ENCODE assay signal across 8 cellular contexts in genomic region chr3:159322322-159322939, GRCh38.
A peak's percentile ranks its signal among the peaks of the same experiment; 100 is the strongest.
DNase-seq lines count a peak whose midpoint lies in the region; ATAC-seq, FAIRE-seq and TF ChIP-seq lines count a peak whose summit lies in the region.

No MANE protein-coding gene starts in this region.

- no peaks in the 10 kb centered on the region for H3F3A ChIP-seq in PC-9 (ENCODE audit: insufficient read depth, low read depth)

- no peaks in the 10 kb centered on the region for H3K79me2 ChIP-seq in PC-9 (ENCODE audit: low read depth)

- H3K27ac Mint-ChIP-seq in activated naive CD4-positive, alpha-beta T cell treated with anti-CD3 and anti-CD28 coated beads, Interleukin-2, amount 10 ng/mL, durations not matched to agents 7 days and 5 days = no peak overlapping the region

- CTCF ChIA-PET in activated naive CD4-positive, alpha-beta T cell treated with anti-CD3 and anti-CD28 coated beads, Interleukin-2, amount 10 ng/mL, durations not matched to agents 7 days and 5 days (lab: Charles Lee) = interaction anchor here (1.0 to 1.5 kb wide), 4 partner anchors 412 to 486 kb away, joined by 3 to 6 read pairs (median 4); no protein-coding TSS in a partner anchor
- CTCF ChIA-PET in PC-9 (lab: Charles Lee) = interaction anchor here (0.6 kb wide), 1 partner anchor 189 kb away, joined by 3 read pairs; no protein-coding TSS in a partner anchor

- H3K4me3 ChIP-seq in PC-9 (no peak overlapping the region), fibroblast of mammary gland (ENCODE audit: control insufficient read depth, low read depth, low read length) (no peak overlapping the region), retinal pigment epithelial cell (ENCODE audit: low read length) (no peak overlapping the region)

- H3K4me1 Mint-ChIP-seq in activated naive CD4-positive, alpha-beta T cell treated with anti-CD3 and anti-CD28 coated beads, Interleukin-2, amount 10 ng/mL, durations not matched to agents 7 days and 5 days = no peaks in the 10 kb centered on the region

- BruUV-seq in PC-9 (replicated peaks; lab: Mats Ljungman, UMichigan) = no TSS peak

- no peaks in the 10 kb centered on the region; the same call in 1 of the 2 replicates for H3K9me2 ChIP-seq in PC-9 (ENCODE audit: insufficient read depth)

- no peaks in the 10 kb centered on the region for H3K27me3 ChIP-seq in PC-9 (ENCODE audit: insufficient read depth, low read depth)

- peak; percentile 79 for ATAC-seq in HG02623 (IDR thresholded peaks at IDR 0.05; ENCODE audit: unreplicated experiment)
- ATAC-seq in GM19324 (IDR thresholded peaks at IDR 0.05; ENCODE audit: low FRiP score, unreplicated experiment) = no peak

- H3K36me3 Mint-ChIP-seq in activated naive CD4-positive, alpha-beta T cell treated with anti-CD3 and anti-CD28 coated beads, Interleukin-2, amount 10 ng/mL, durations not matched to agents 7 days and 5 days = no peaks in the 10 kb centered on the region

- H4K20me1 ChIP-seq in PC-9 (ENCODE audit: insufficient read depth) = no peaks in the 10 kb centered on the region

- no peak overlapping the region; the same call in 1 of the 2 replicates for H2AFZ ChIP-seq in PC-9

- TF ChIP-seq CTCF in PC-9 (conservative IDR thresholded peaks at IDR 0.05) (peak; percentile 69), fibroblast of mammary gland (conservative IDR thresholded peaks at IDR 0.05; ENCODE audit: control insufficient read depth, insufficient read depth, low read depth, low read length) (peak; percentile 95), retinal pigment epithelial cell (conservative IDR thresholded peaks at IDR 0.05; ENCODE audit: low read depth, low read length) (peak; percentile 93)

- no peak for FAIRE-seq in RCC 7860 (lab: Jason Lieb, UNC)

- no peaks in the 10 kb centered on the region for H3K27me3 Mint-ChIP-seq in activated naive CD4-positive, alpha-beta T cell treated with anti-CD3 and anti-CD28 coated beads, Interleukin-2, amount 10 ng/mL, durations not matched to agents 7 days and 5 days

- H3K4me2 ChIP-seq in PC-9 = no peak overlapping the region

- peak; percentile 32 for DNase-seq in activated naive CD4-positive, alpha-beta T cell treated with anti-CD3 and anti-CD28 coated beads, Interleukin-2, amount 10 ng/mL, durations not matched to agents 7 days and 5 days
- no peak for DNase-seq in activated naive CD4-positive, alpha-beta T cell (lab: John Stamatoyannopoulos, UW)
- DNase-seq in PC-9 = peak in 1 of 2 experiments; percentile 34
- DNase-seq in fibroblast of mammary gland (ENCODE audit: low read depth) = peak; percentile 42
- no peak for DNase-seq in retinal pigment epithelial cell (ENCODE audit: low read depth)
- no peak for DNase-seq in RCC 7860 (ENCODE audit: low spot score)

- POLR2A ChIA-PET in PC-9 (lab: Charles Lee; ENCODE audit: unreplicated experiment) = no interaction called here

- intact Hi-C loops in PC-9 (cut with micrococcal nuclease; ENCODE audit: unreplicated experiment) = loop anchor here (1.0 kb wide), 1 partner anchor 136 kb away; no protein-coding TSS in a partner anchor

- H3K9me3 ChIP-seq in PC-9 (ENCODE audit: insufficient read depth, low read depth) = no peaks in the 10 kb centered on the region

- no peaks in the 10 kb centered on the region for H3K36me3 ChIP-seq in PC-9 (ENCODE audit: low read depth)

- no peaks in the 10 kb centered on the region for H3K9me3 Mint-ChIP-seq in activated naive CD4-positive, alpha-beta T cell treated with anti-CD3 and anti-CD28 coated beads, Interleukin-2, amount 10 ng/mL, durations not matched to agents 7 days and 5 days

- H3K4me1 ChIP-seq in PC-9 (replicated peaks; ENCODE audit: insufficient read depth) = no peaks in the 10 kb centered on the region; the same call in 1 of the 2 replicates

- no peak overlapping the region for H3K27ac ChIP-seq in PC-9

- no peak overlapping the region for H3K4me3 Mint-ChIP-seq in activated naive CD4-positive, alpha-beta T cell treated with anti-CD3 and anti-CD28 coated beads, Interleukin-2, amount 10 ng/mL, durations not matched to agents 7 days and 5 days

Comparison
In these comparisons a context has a peak if more than half of its experiments do, and no peak if none do; other contexts are left out.
1. DNase-seq: peak in activated naive CD4-positive, alpha-beta T cell treated with anti-CD3 and anti-CD28 coated beads, Interleukin-2, amount 10 ng/mL, durations not matched to agents 7 days and 5 days (single experiment) and fibroblast of mammary gland (single experiment); none in activated naive CD4-positive, alpha-beta T cell (0 of 4), retinal pigment epithelial cell (single experiment) and RCC 7860 (single experiment).
2. Peak in every context shown above with its lines, with median percentiles within 50 percentile points of each other: CTCF ChIP-seq.